ENCODE assay signal across 14 cellular contexts in genomic region chr10:79323602-79324001, GRCh38. TPM values are rescaled to one million over a fixed set of nuclear protein-coding genes. Genes with fewer than 3 reads are reported as not detected.
DNase-seq lines count a peak whose midpoint lies in the region; ATAC-seq and TF ChIP-seq lines count a peak whose summit lies in the region.
"Had no signal": no experiment of that assay in that cellular context is flagged by ENCODE, and none has a peak within 500 bp of the region (broad histone marks: within the 10 kb centered on the region; RNA-seq: fewer than 3 reads in every experiment).

No MANE protein-coding gene starts in this region.

- no peak for DNase-seq in activated naive CD4-positive, alpha-beta T cell treated with anti-CD3 and anti-CD28 coated beads, Interleukin-2, amount 10 ng/mL, durations not matched to agents 7 days and 5 days
- DNase-seq in activated naive CD4-positive, alpha-beta T cell treated with anti-CD3 and anti-CD28 coated beads, Interleukin-2, amount 50 U/mL, for 16 hours: no peak
- no peak for DNase-seq in activated CD4-positive, alpha-beta memory T cell treated with anti-CD3 and anti-CD28 coated beads for 36 hours
- no peak for DNase-seq in memory B cell (ENCODE audit: low spot score in 2 of 2)
- no peak for DNase-seq in substantia nigra (lab: John Stamatoyannopoulos, UW)
- no peak for DNase-seq in left ventricle myocardium inferior
- DNase-seq in DMS79 treated with DMSO at 0.1 percent for 48 hours (lab: John Stamatoyannopoulos, UW): no peak
- no peak for DNase-seq in lower leg skin (ENCODE audit: low spot score in 2 of 2)
- DNase-seq: NCI-H1105 treated with DMSO at 0.1 percent for 48 hours, NCI-H2227 treated with DMSO at 0.1 percent for 48 hours had no signal

- H3K4me1 ChIP-seq in left ventricle myocardium inferior: no peaks in the 10 kb centered on the region
- H3K4me1 ChIP-seq: gastrocnemius medialis, parathyroid adenoma had no signal

- intact Hi-C loops in activated CD4-positive, alpha-beta memory T cell treated with anti-CD3 and anti-CD28 coated beads for 36 hours (cut with micrococcal nuclease): loop anchor here (1.0 to 10.0 kb wide), 6 partner anchors 8 to 1019 kb away; partner anchors contain the start of gene ZCCHC24
- intact Hi-C loops in left ventricle myocardium inferior (cut with micrococcal nuclease): no loop called here
- intact Hi-C loops in lower leg skin (cut with DNase I; ENCODE audit: low total_unique reads): no loop called here

- 82 to 93% methylated on average over 1 of the region's 1 CpG for WGBS in lower leg skin, 2 donors

- H3K4me3 ChIP-seq in left ventricle myocardium inferior: no peak overlapping the region
- H3K4me3 ChIP-seq in lower leg skin (ENCODE audit: low read depth, poor library complexity, severe bottlenecking): no peak overlapping the region
- H3K4me3 ChIP-seq: gastrocnemius medialis, suprapubic skin had no signal

- H3K27ac Mint-ChIP-seq in activated naive CD4-positive, alpha-beta T cell treated with anti-CD3 and anti-CD28 coated beads, Interleukin-2, amount 10 ng/mL, durations not matched to agents 7 days and 5 days: peak overlapping the region; percentile 96
- H3K27ac Mint-ChIP-seq in activated CD4-positive, alpha-beta memory T cell treated with anti-CD3 and anti-CD28 coated beads for 36 hours: peak overlapping the region; percentile 92
- peak overlapping the region; percentile 74 for H3K27ac Mint-ChIP-seq in memory B cell

- POLR2A ChIA-PET in activated CD4-positive, alpha-beta memory T cell treated with anti-CD3 and anti-CD28 coated beads for 36 hours (lab: Charles Lee): interaction anchor here (1.0 to 3.8 kb wide), 4 partner anchors 8 to 38 kb away, joined by 3 to 23 read pairs (median 15); partner anchors contain the start of gene PPIF

- TF ChIP-seq CTCF in left ventricle myocardium inferior (IDR thresholded peaks at IDR 0.05; ENCODE audit: borderline replicate concordance): no peak
- no peak for TF ChIP-seq CTCF in lower leg skin (IDR thresholded peaks at IDR 0.05)

- peaks cover 3% of the 10 kb centered on the region for H3K9me3 ChIP-seq in left ventricle myocardium inferior (replicated peaks)
- H3K9me3 ChIP-seq: gastrocnemius medialis, suprapubic skin had no signal

- H3K27me3 ChIP-seq in left ventricle myocardium inferior (ENCODE audit: low read depth): no peaks in the 10 kb centered on the region
- H3K27me3 ChIP-seq: gastrocnemius medialis, suprapubic skin had no signal

- H3K36me3 ChIP-seq in left ventricle myocardium inferior: no peaks in the 10 kb centered on the region
- H3K36me3 ChIP-seq: gastrocnemius medialis, suprapubic skin had no signal

- CTCF ChIA-PET in activated naive CD4-positive, alpha-beta T cell treated with anti-CD3 and anti-CD28 coated beads, Interleukin-2, amount 10 ng/mL, durations not matched to agents 7 days and 5 days (lab: Charles Lee): interaction anchor here (1.1 to 3.8 kb wide), 6 partner anchors 8 to 25 kb away, joined by 4 to 24 read pairs (median 10); partner anchors contain the start of gene PPIF
- CTCF ChIA-PET in activated CD4-positive, alpha-beta memory T cell treated with anti-CD3 and anti-CD28 coated beads for 36 hours (lab: Charles Lee): interaction anchor here (1.0 to 4.2 kb wide), 5 partner anchors 8 to 50 kb away, joined by 3 to 19 read pairs (median 5); partner anchors contain the start of gene PPIF

- no peak overlapping the region for H3K4me3 Mint-ChIP-seq in activated naive CD4-positive, alpha-beta T cell treated with anti-CD3 and anti-CD28 coated beads, Interleukin-2, amount 10 ng/mL, durations not matched to agents 7 days and 5 days
- peak overlapping the region; percentile 7 for H3K4me3 Mint-ChIP-seq in activated CD4-positive, alpha-beta memory T cell treated with anti-CD3 and anti-CD28 coated beads for 36 hours
- H3K4me3 Mint-ChIP-seq in memory B cell: no peak overlapping the region

- H3K27me3 Mint-ChIP-seq in activated naive CD4-positive, alpha-beta T cell treated with anti-CD3 and anti-CD28 coated beads, Interleukin-2, amount 10 ng/mL, durations not matched to agents 7 days and 5 days: peaks cover 6% of the 10 kb centered on the region
- H3K27me3 Mint-ChIP-seq in activated CD4-positive, alpha-beta memory T cell treated with anti-CD3 and anti-CD28 coated beads for 36 hours: no peaks in the 10 kb centered on the region
- no peaks in the 10 kb centered on the region for H3K27me3 Mint-ChIP-seq in memory B cell
- H3K27me3 Mint-ChIP-seq: IgD-negative memory B cell had no signal

- peaks cover 63% of the 10 kb centered on the region for H3K4me1 Mint-ChIP-seq in activated naive CD4-positive, alpha-beta T cell treated with anti-CD3 and anti-CD28 coated beads, Interleukin-2, amount 10 ng/mL, durations not matched to agents 7 days and 5 days
- peaks cover 64% of the 10 kb centered on the region for H3K4me1 Mint-ChIP-seq in activated CD4-positive, alpha-beta memory T cell treated with anti-CD3 and anti-CD28 coated beads for 36 hours (ENCODE audit: low read depth)
- H3K4me1 Mint-ChIP-seq in memory B cell: peaks cover 15% of the 10 kb centered on the region

- no peak for ATAC-seq in memory B cell (ENCODE audit: low read depth)
- ATAC-seq: gastrocnemius medialis had no signal

- peaks cover 13% of the 10 kb centered on the region for H3K9me3 Mint-ChIP-seq in activated naive CD4-positive, alpha-beta T cell treated with anti-CD3 and anti-CD28 coated beads, Interleukin-2, amount 10 ng/mL, durations not matched to agents 7 days and 5 days
- H3K9me3 Mint-ChIP-seq in activated CD4-positive, alpha-beta memory T cell treated with anti-CD3 and anti-CD28 coated beads for 36 hours: peaks cover 4% of the 10 kb centered on the region
- H3K9me3 Mint-ChIP-seq in memory B cell: peaks cover 3% of the 10 kb centered on the region

- H3K27ac ChIP-seq in substantia nigra (ENCODE audit: low read depth, low read length, poor library complexity, severe bottlenecking) (peak overlapping the region; percentile 6), left ventricle myocardium inferior (replicated peaks) (no peak overlapping the region)
- H3K27ac ChIP-seq: gastrocnemius medialis, parathyroid adenoma, suprapubic skin had no signal

- TF ChIP-seq POLR2A in lower leg skin (IDR thresholded peaks at IDR 0.05): no peak

- peaks cover 11% of the 10 kb centered on the region for H3K36me3 Mint-ChIP-seq in activated naive CD4-positive, alpha-beta T cell treated with anti-CD3 and anti-CD28 coated beads, Interleukin-2, amount 10 ng/mL, durations not matched to agents 7 days and 5 days
- H3K36me3 Mint-ChIP-seq in activated CD4-positive, alpha-beta memory T cell treated with anti-CD3 and anti-CD28 coated beads for 36 hours: peaks cover 3% of the 10 kb centered on the region
- no peaks in the 10 kb centered on the region for H3K36me3 Mint-ChIP-seq in memory B cell
- H3K36me3 Mint-ChIP-seq: IgD-negative memory B cell had no signal

RNA-seq across cellular contexts. Expression of gene PPIF, which starts 23.7 kb away (rescaled TPM):
- total RNA-seq in activated CD4-positive, alpha-beta memory T cell treated with anti-CD3 and anti-CD28 coated beads for 36 hours: 10 to 100 TPM; 87.2 to 94.0 TPM
- total RNA-seq in left ventricle myocardium inferior (150 TPM), lower leg skin (100 to 1,000 TPM in 1 of 4 donors, 10 to 100 TPM in 3; 59.3 to 123 (median 78.3) TPM)
